ENCODE assay signal across 8 cellular contexts in genomic region chr20:1802385-1803215, GRCh38.
DNase-seq lines count a peak whose midpoint lies in the region; ATAC-seq, FAIRE-seq and TF ChIP-seq lines count a peak whose summit lies in the region.

No MANE protein-coding gene starts in this region.

- H3K4me1 ChIP-seq in NT2/D1 (ENCODE audit: insufficient read depth, insufficient read length), result peaks cover 10% of the 10 kb centered on the region
- no peaks in the 10 kb centered on the region for H3K4me1 ChIP-seq in right cardiac atrium (ENCODE audit: control insufficient read depth, insufficient read depth, low read length)

- TF ChIP-seq POLR2A in H54 (IDR thresholded peaks at IDR 0.05; ENCODE audit: low read depth, low read length), result no peak

- peak; percentile 87 to 91 for ATAC-seq in right cardiac atrium
- no peak for ATAC-seq in GM21576 (IDR thresholded peaks at IDR 0.05; ENCODE audit: unreplicated experiment)
- no peak for ATAC-seq in GM21447 (IDR thresholded peaks at IDR 0.05; ENCODE audit: unreplicated experiment)

- no peaks in the 10 kb centered on the region for H3K9me3 ChIP-seq in NT2/D1 (ENCODE audit: insufficient read depth, low read length)
- no peaks in the 10 kb centered on the region for H3K9me3 ChIP-seq in right cardiac atrium (ENCODE audit: control insufficient read depth, low read length)

- FAIRE-seq in H54 (lab: Jason Lieb, UNC), result no peak

- no peak overlapping the region for H3K27ac ChIP-seq in right cardiac atrium (ENCODE audit: low read length)

- peaks cover 4 to 7% of the 10 kb centered on the region in 2 donors for H3K36me3 Mint-ChIP-seq in CD14-positive monocyte

- peaks cover 57% of the 10 kb centered on the region for H3K4me1 Mint-ChIP-seq in CD14-positive monocyte

- peaks cover 22% of the 10 kb centered on the region for H3K27me3 ChIP-seq in NT2/D1 (ENCODE audit: insufficient read depth, insufficient read length)
- H3K27me3 ChIP-seq in right cardiac atrium (ENCODE audit: control insufficient read depth, insufficient read depth), result no peaks in the 10 kb centered on the region

- peak; percentile 82 for TF ChIP-seq CTCF in CD14-positive monocyte (IDR thresholded peaks at IDR 0.05)

- peaks cover 0 to 1% (median 0%) of the 10 kb centered on the region in 3 donors for H3K27me3 Mint-ChIP-seq in CD14-positive monocyte (ENCODE audit: low read depth in 3 of 3)

- intact Hi-C loops in CD14-positive monocyte (cut with micrococcal nuclease) (loop anchor here (1.0 to 5.0 kb wide), 6 partner anchors 40 to 93 kb away; partner anchors contain the start of gene SIRPA (in 2 of the 2)), right cardiac atrium (cut with DNase I) (loop anchor here (2.0 to 10.0 kb wide), 5 partner anchors 90 to 142 kb away; partner anchors contain the start of gene SIRPA (in 3 of the 4)), posterior vena cava (cut with DNase I) (loop anchor here in 1 of 2 donors (10.0 kb wide), 1 partner anchor 92 kb away; the partner anchor contains the start of gene SIRPA)

- DNase-seq in CD14-positive monocyte (ENCODE audit: low spot score), result peak; percentile 83
- DNase-seq in H54 (ENCODE audit: insufficient read length, low spot score), result peak; percentile 74
- DNase-seq in NT2/D1 (ENCODE audit: low read depth, low spot score), result peak; percentile 78
- peak in 52 of 56 donors; percentile 27 to 91 (median 79) for DNase-seq in amygdala (lab: John Stamatoyannopoulos, UW)
- DNase-seq in right cardiac atrium, result peak; percentile 79 to 89 (median 88)
- peak; percentile 92 for DNase-seq in posterior vena cava (ENCODE audit: low spot score)

- peak overlapping the region; percentile 68 for H3K9ac ChIP-seq in NT2/D1 (ENCODE audit: insufficient read length, low read depth)

- H3K4me3 ChIP-seq in NT2/D1 (ENCODE audit: insufficient read length, low read depth) (peak overlapping the region; percentile 54), right cardiac atrium (ENCODE audit: low read length) (peak overlapping the region; percentile 55)

- H3K4me3 Mint-ChIP-seq in CD14-positive monocyte, result peak overlapping the region; percentile 85 to 97

- peak overlapping the region; percentile 87 to 97 (median 94) for H3K27ac Mint-ChIP-seq in CD14-positive monocyte

- WGBS in right cardiac atrium, result under 1% methylated on average over 42 of the region's 42 CpGs

- H3K36me3 ChIP-seq in NT2/D1 (ENCODE audit: insufficient read depth, insufficient read length, low read length), result no peaks in the 10 kb centered on the region

- peaks cover 0 to 5% (median 0%) of the 10 kb centered on the region in 7 donors for H3K9me3 Mint-ChIP-seq in CD14-positive monocyte

Comparison
In these comparisons a context has a peak if more than half of its experiments do, and no peak if none do; other contexts are left out.
1. ATAC-seq: peak in right cardiac atrium (2 of 2); none in GM21576 (single experiment) and GM21447 (single experiment).
2. Peak in every context shown above with its lines, with median percentiles within 50 percentile points of each other: DNase-seq.